ENCODE assay signal across 22 cellular contexts in genomic region chr6:15283986-15284361, GRCh38. TPM values are rescaled to one million over a fixed set of nuclear protein-coding genes. Genes with fewer than 3 reads are reported as not detected.
DNase-seq lines count a peak whose midpoint lies in the region; ATAC-seq, FAIRE-seq and TF ChIP-seq lines count a peak whose summit lies in the region.
"Had no signal": no experiment of that assay in that cellular context is flagged by ENCODE, and none has a peak within 500 bp of the region (broad histone marks: within the 10 kb centered on the region; RNA-seq: fewer than 3 reads in every experiment).

No MANE protein-coding gene starts in this region.

- H3K27me3 Mint-ChIP-seq in astrocyte (ENCODE audit: low read depth, unreplicated experiment), result no peaks in the 10 kb centered on the region
- H3K27me3 Mint-ChIP-seq: CD4-positive, alpha-beta T cell; stimulated activated memory B cell treated with anti-CD40 and anti-IgM and Interleukin-4, amounts not matched to agents 10 μg/mL and 1 μg/mL and 100 μg/mL, for 72 hours had no signal

- peak overlapping the region; percentile 20 for H3K4me3 Mint-ChIP-seq in astrocyte (ENCODE audit: unreplicated experiment)
- H3K4me3 Mint-ChIP-seq: CD4-positive, alpha-beta T cell; nephron progenitor cell; stimulated activated memory B cell treated with anti-CD40 and anti-IgM and Interleukin-4, amounts not matched to agents 10 μg/mL and 1 μg/mL and 100 μg/mL, for 72 hours had no signal

- H3K9me3 ChIP-seq in A549 (no peaks in the 10 kb centered on the region), GM23248 (ENCODE audit: low read depth) (no peaks in the 10 kb centered on the region), astrocyte (ENCODE audit: insufficient read depth, low read depth, low read length) (no peaks in the 10 kb centered on the region)
- H3K9me3 ChIP-seq: esophagus squamous epithelium, Peyer's patch, vagina had no signal

- H4K20me1 ChIP-seq in GM23248 (ENCODE audit: insufficient read depth), result peaks cover 15% of the 10 kb centered on the region; the same call in 1 of the 2 replicates
- peaks cover 61% of the 10 kb centered on the region for H4K20me1 ChIP-seq in astrocyte (ENCODE audit: insufficient read depth, low read length)

- H3K36me3 Mint-ChIP-seq in astrocyte (ENCODE audit: low read depth, unreplicated experiment), result peaks cover 2% of the 10 kb centered on the region

- TF ChIP-seq CTCF in A549 (IDR thresholded peaks at IDR 0.05) (no peak), astrocyte (IDR thresholded peaks at IDR 0.05; ENCODE audit: insufficient read depth, low read depth, low read length) (no peak), fibroblast of pulmonary artery (IDR thresholded peaks at IDR 0.05; ENCODE audit: low read length, missing control alignments) (no peak)

- no peaks in the 10 kb centered on the region for H3K9me2 ChIP-seq in GM23248 (ENCODE audit: insufficient read depth)

- CTCF ChIA-PET in A549 (lab: Yijun Ruan, JAX), result interaction anchor here (0.7 to 1.2 kb wide), 2 partner anchors 12 to 1383 kb away, joined by 3 read pairs; no protein-coding TSS in a partner anchor

- no peak for TF ChIP-seq POLR2A in A549 (IDR thresholded peaks at IDR 0.05; ENCODE audit: low read length)

- no peak overlapping the region for H2AFZ ChIP-seq in GM23248
- no peak overlapping the region for H2AFZ ChIP-seq in astrocyte (ENCODE audit: low read depth, low read length)

- no peak for ATAC-seq in A549
- ATAC-seq in GM18520 (IDR thresholded peaks at IDR 0.05; ENCODE audit: unreplicated experiment), result no peak
- ATAC-seq in HG02759 (IDR thresholded peaks at IDR 0.05; ENCODE audit: unreplicated experiment), result no peak
- no peak for ATAC-seq in GM21528 (IDR thresholded peaks at IDR 0.05; ENCODE audit: low FRiP score, unreplicated experiment)
- ATAC-seq: stimulated activated memory B cell treated with anti-CD40 and anti-IgM and Interleukin-4, amounts not matched to agents 10 μg/mL and 1 μg/mL and 100 μg/mL, for 72 hours had no signal

- H3F3A ChIP-seq in GM23248 (ENCODE audit: insufficient read depth), result peaks cover 25% of the 10 kb centered on the region

- H3K9ac ChIP-seq in GM23248 (0 out of 2 replicates have a peak overlapping the region, but pooled peaks have one; percentile 17), astrocyte (ENCODE audit: low read length) (no peak overlapping the region)

- H3K27me3 ChIP-seq in GM23248 (replicated peaks; ENCODE audit: insufficient read depth) (no peaks in the 10 kb centered on the region), astrocyte (ENCODE audit: insufficient read depth, low read length) (no peaks in the 10 kb centered on the region)
- H3K27me3 ChIP-seq: esophagus squamous epithelium, Peyer's patch, vagina had no signal

- FAIRE-seq in A549 (lab: Jason Lieb, UNC), result no peak
- FAIRE-seq in astrocyte (lab: Jason Lieb, UNC), result no peak
- FAIRE-seq: A204.1, H1 had no signal

- no peak for TF ChIP-seq EP300 in A549 (IDR thresholded peaks at IDR 0.05)

- H3K4me1 ChIP-seq in A549, result peaks cover 51% of the 10 kb centered on the region
- H3K4me1 ChIP-seq in GM23248 (ENCODE audit: insufficient read depth), result peaks cover 45% of the 10 kb centered on the region
- H3K4me1 ChIP-seq in astrocyte (ENCODE audit: insufficient read depth, low read length), result peaks cover 15% of the 10 kb centered on the region

- peaks cover 38% of the 10 kb centered on the region for H3K4me1 Mint-ChIP-seq in astrocyte (ENCODE audit: low read depth, unreplicated experiment)

- no peak overlapping the region; the same call in 2 of the 3 replicates for H3K4me2 ChIP-seq in A549
- H3K4me2 ChIP-seq in GM23248 (ENCODE audit: unreplicated experiment), result peak overlapping the region; percentile 68
- peak overlapping the region; percentile 39 for H3K4me2 ChIP-seq in astrocyte (ENCODE audit: low read length)

- POLR2A ChIA-PET in A549 (lab: Yijun Ruan, JAX), result interaction anchor here (0.7 kb wide), 1 partner anchor 23 kb away, joined by 3 read pairs; no protein-coding TSS in a partner anchor

- peak overlapping the region; percentile 5 to 69; a peak in 3 of 6 replicates for H3K27ac ChIP-seq in A549
- peak overlapping the region; percentile 64 for H3K27ac ChIP-seq in GM23248
- H3K27ac ChIP-seq in astrocyte (ENCODE audit: low read depth, low read length), result peak overlapping the region; percentile 41
- H3K27ac ChIP-seq: esophagus squamous epithelium, Peyer's patch, vagina had no signal

- in situ Hi-C loops in GM23248 (cut with MboI), result no loop called here

- 87% methylated on average over 3 of the region's 3 CpGs for WGBS in A549 (ENCODE audit: missing lambda C conversion rate)
- 22 to 37% methylated on average over 3 of the region's 3 CpGs for WGBS in GM23248 (ENCODE audit: low coverage in 1 of 2, low lambda C conversion rate in 2 of 2, missing lambda C conversion rate in 2 of 2), 2 experiments

- TF ChIP-seq RAD21 in A549 (conservative IDR thresholded peaks at IDR 0.05 in 1 of 2, IDR thresholded peaks at IDR 0.05 in 1 of 2), result no peak

- no peaks in the 10 kb centered on the region for H3K9me3 Mint-ChIP-seq in astrocyte (ENCODE audit: unreplicated experiment)
- H3K9me3 Mint-ChIP-seq: CD4-positive, alpha-beta T cell; stimulated activated memory B cell treated with anti-CD40 and anti-IgM and Interleukin-4, amounts not matched to agents 10 μg/mL and 1 μg/mL and 100 μg/mL, for 72 hours had no signal

- H3K4me3 ChIP-seq in A549 (no peak overlapping the region), GM23248 (peak overlapping the region; percentile 21; the same call in 1 of the 2 replicates), astrocyte (ENCODE audit: insufficient read depth, low read depth, low read length) (no peak overlapping the region), fibroblast of pulmonary artery (replicated peaks; ENCODE audit: low read depth, low read length) (no peak overlapping the region)
- H3K4me3 ChIP-seq: esophagus squamous epithelium, Peyer's patch, vagina had no signal

- H3K36me3 ChIP-seq in GM23248 (ENCODE audit: low read depth) (no peaks in the 10 kb centered on the region), astrocyte (ENCODE audit: insufficient read depth, low read length) (no peaks in the 10 kb centered on the region)
- H3K36me3 ChIP-seq: esophagus squamous epithelium, Peyer's patch, vagina had no signal

- no peak for DNase-seq in A549 (ENCODE audit: low read depth in 1 of 2, low spot score in 1 of 2)
- peak; percentile 46 for DNase-seq in GM23248
- DNase-seq in astrocyte (ENCODE audit: low read depth), result peak; percentile 62
- peak; percentile 41 for DNase-seq in fibroblast of pulmonary artery (ENCODE audit: low read depth)
- no peak for DNase-seq in kidney glomerular epithelial cell (lab: John Stamatoyannopoulos, UW)
- DNase-seq: CD4-positive, alpha-beta T cell; esophagus squamous epithelium; GDM1; head of caudate nucleus; KG1; NCI-H1930; NCI-H446; nephron progenitor cell; stimulated activated CD4-positive, alpha-beta T cell treated with anti-CD3 and anti-CD28 coated beads, Interleukin-1b, Interleukin-23, amount 100 ng/mL, for 48 hours had no signal

- H3K79me2 ChIP-seq in GM23248 (ENCODE audit: insufficient read depth) (peaks cover 100% of the 10 kb centered on the region), astrocyte (ENCODE audit: insufficient read depth, low read length) (peaks cover 90% of the 10 kb centered on the region)

- peak overlapping the region; percentile 81 for H3K27ac Mint-ChIP-seq in astrocyte (ENCODE audit: unreplicated experiment)
- H3K27ac Mint-ChIP-seq: CD4-positive, alpha-beta T cell; nephron progenitor cell; stimulated activated memory B cell treated with anti-CD40 and anti-IgM and Interleukin-4, amounts not matched to agents 10 μg/mL and 1 μg/mL and 100 μg/mL, for 72 hours had no signal

TF ChIP-seq in A549, 52 proteins besides CTCF, POLR2A, EP300 and RAD21:
- no peak for TF ChIP-seq HEYL (CRISPR knock-in tag; IDR thresholded peaks at IDR 0.05)
- no peak for TF ChIP-seq RFX5 (IDR thresholded peaks at IDR 0.05)
- TF ChIP-seq NFE2L2 (conservative IDR thresholded peaks at IDR 0.05; ENCODE audit: low read length), result no peak
- no peak for TF ChIP-seq MAFK (IDR thresholded peaks at IDR 0.05; ENCODE audit: partially characterized antibody)
- no peak for TF ChIP-seq RCOR1 (IDR thresholded peaks at IDR 0.05; ENCODE audit: low read depth, low read length)
- TF ChIP-seq HOXB5 (CRISPR knock-in tag; IDR thresholded peaks at IDR 0.05), result no peak
- TF ChIP-seq JUNB (IDR thresholded peaks at IDR 0.05), result no peak

RNA-seq across cellular contexts. Expression of gene JARID2, which starts 38.1 kb away (rescaled TPM):
- polyA plus RNA-seq in A549 (2011; rRNA removed) (8.3 and 10.0 TPM in 2 replicates), A549 (2017; fragmentation: RNase III; extraction: RNeasy Plus Mini Kit Qiagen cat#74134 plus additional on column Dnase treatment) (6.7 to 7.8 TPM (median 7.3 TPM) in 3 replicates), GM23248 (2016; fragmentation: Nextera tagmentation; extraction: Ambion mirVana) (3.9 and 4.7 TPM in 2 replicates)
- 4.1 and 4.4 TPM in 2 replicates for polyA plus RNA-seq in A549 (2012; cell fraction: cytosol; rRNA removed)
- 5.8 and 6.1 TPM in 2 replicates for polyA plus RNA-seq in A549 (2012; cell fraction: nucleus; rRNA removed)
- 11.8 and 13.0 TPM in 2 replicates for polyA minus RNA-seq in A549 (2011; rRNA and poly(A)+ RNA removed)
- total RNA-seq in GM23248 (2014; rRNA removed; shearing (Covaris generic)), result 9.1 and 9.3 TPM in 2 replicates
- total RNA-seq in astrocyte, result 23.3 and 24.2 TPM in 2 replicates

Comparison
In these comparisons a context has a peak if more than half of its experiments do, and no peak if none do; other contexts are left out.
1. DNase-seq: peak in GM23248 (single experiment), astrocyte (single experiment) and fibroblast of pulmonary artery (single experiment); none in A549 (0 of 2) and kidney glomerular epithelial cell (single experiment).
2. Peak in every context shown above with its lines, with median percentiles within 50 percentile points of each other: H3K27ac ChIP-seq.